In the genomic region with DNA sequence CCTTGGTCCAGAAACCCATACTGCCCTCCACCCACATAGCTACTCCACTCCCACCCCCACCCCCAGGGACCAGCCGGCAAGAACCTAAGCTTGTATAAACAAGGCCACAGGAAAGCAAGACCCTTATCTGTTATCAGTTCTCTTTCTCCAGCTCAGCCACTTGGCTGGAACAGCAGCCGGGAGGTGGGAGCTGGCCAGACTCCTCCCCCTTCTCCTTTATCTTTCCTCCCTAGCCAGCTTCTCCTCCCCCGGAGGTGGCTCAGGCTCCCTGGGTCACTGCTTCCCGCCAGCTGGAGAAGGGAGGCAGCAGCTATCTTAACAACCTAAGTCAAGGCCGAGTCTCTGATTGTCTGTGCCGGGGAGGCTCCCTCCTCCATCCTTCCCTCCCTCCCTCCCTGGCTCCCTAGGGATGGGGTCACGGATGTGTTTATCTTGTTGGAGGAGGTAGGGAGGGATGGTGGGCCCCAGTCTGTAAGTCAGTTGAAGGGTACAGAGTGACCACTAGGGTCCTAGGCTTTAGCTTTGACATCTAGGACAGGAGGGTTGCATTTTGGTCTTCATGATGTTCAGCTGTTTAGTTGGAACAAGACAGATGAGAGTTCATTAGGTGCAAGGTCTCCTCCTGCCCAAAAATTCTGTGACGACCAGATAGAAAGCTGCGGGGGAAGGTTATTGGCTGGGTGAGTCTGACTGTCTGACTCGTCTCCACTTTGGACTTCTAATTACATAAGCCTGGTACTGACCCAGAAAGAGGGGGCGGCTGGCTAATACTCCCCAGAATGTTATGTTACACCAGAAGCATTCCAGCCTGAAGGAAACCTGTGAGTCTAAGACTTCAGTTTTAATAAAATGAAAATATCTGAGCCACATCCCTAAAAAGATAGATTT, we compare ENCODE assay signal across 8 cellular contexts. TPM values are rescaled to one million over a fixed set of nuclear protein-coding genes. Genes with fewer than 3 reads are reported as not detected.
DNase-seq lines count a peak whose midpoint lies in the region; TF ChIP-seq lines count a peak whose summit lies in the region.

No MANE protein-coding gene starts in this region.

- peaks cover 4 to 16% of the 10 kb centered on the region in 2 donors for H3K4me1 ChIP-seq in thyroid gland

- no peaks in the 10 kb centered on the region for H3K9me3 ChIP-seq in thyroid gland

- no peaks in the 10 kb centered on the region for H3K27me3 ChIP-seq in thyroid gland

- H3K36me3 ChIP-seq in thyroid gland = no peaks in the 10 kb centered on the region

- TF ChIP-seq POLR2A in thyroid gland (IDR thresholded peaks at IDR 0.05) = no peak

- TF ChIP-seq CTCF in thyroid gland (IDR thresholded peaks at IDR 0.05) = no peak

- in situ Hi-C loops in G401 (cut with HindIII; ENCODE audit: low sequenced_read_pairs) = no loop called here

- DNase-seq in HuH-7.5 (ENCODE audit: low spot score) = peak; percentile 54
- DNase-seq in astrocyte of the hippocampus (ENCODE audit: low read depth, low spot score) = peak; percentile 41
- peak; percentile 99 for DNase-seq in left kidney (ENCODE audit: low read depth, low spot score)
- DNase-seq in thyroid gland = peak; percentile 38 to 52
- no peak for DNase-seq in NCI-H345 treated with DMSO at 0.1 percent for 48 hours (lab: John Stamatoyannopoulos, UW; ENCODE audit: unreplicated experiment)
- DNase-seq in G401 (ENCODE audit: low spot score) = no peak
- no peak for DNase-seq in NAMALWA (ENCODE audit: low spot score)
- DNase-seq in DMS79 treated with DMSO at 0.1 percent for 48 hours (lab: John Stamatoyannopoulos, UW) = no peak

- 40 to 51% methylated on average over 11 of the region's 11 CpGs for WGBS in thyroid gland, 2 donors

- H3K27ac ChIP-seq in thyroid gland = peak overlapping the region in 2 of 3 donors; percentile 21 to 51

- H3K4me3 ChIP-seq in thyroid gland (replicated peaks in 1 of 3) = no peak overlapping the region

- intact Hi-C loops in thyroid gland (cut with DNase I) = no loop called here

RNA-seq across cellular contexts. Expression of a gene that starts 29.7 kb away (rescaled TPM):
- 100 to 1,000 TPM in 3 of 4 donors, 10 to 100 TPM in 1; 96.9 to 274 (median 127) TPM for total RNA-seq in thyroid gland
- total RNA-seq in G401 (2014; rRNA removed; shearing (Covaris generic)) = 7.8 and 28.6 TPM in 2 replicates

Comparison
In these comparisons a context has a peak if more than half of its experiments do, and no peak if none do; other contexts are left out.
1. DNase-seq: peak in HuH-7.5 (single experiment), astrocyte of the hippocampus (single experiment), left kidney (single experiment) and thyroid gland (2 of 2); none in NCI-H345 treated with DMSO at 0.1 percent for 48 hours (single experiment), G401 (single experiment), NAMALWA (single experiment) and DMS79 treated with DMSO at 0.1 percent for 48 hours (single experiment).